8 cellular contexts compared by ENCODE assay signal in the genomic region with DNA sequence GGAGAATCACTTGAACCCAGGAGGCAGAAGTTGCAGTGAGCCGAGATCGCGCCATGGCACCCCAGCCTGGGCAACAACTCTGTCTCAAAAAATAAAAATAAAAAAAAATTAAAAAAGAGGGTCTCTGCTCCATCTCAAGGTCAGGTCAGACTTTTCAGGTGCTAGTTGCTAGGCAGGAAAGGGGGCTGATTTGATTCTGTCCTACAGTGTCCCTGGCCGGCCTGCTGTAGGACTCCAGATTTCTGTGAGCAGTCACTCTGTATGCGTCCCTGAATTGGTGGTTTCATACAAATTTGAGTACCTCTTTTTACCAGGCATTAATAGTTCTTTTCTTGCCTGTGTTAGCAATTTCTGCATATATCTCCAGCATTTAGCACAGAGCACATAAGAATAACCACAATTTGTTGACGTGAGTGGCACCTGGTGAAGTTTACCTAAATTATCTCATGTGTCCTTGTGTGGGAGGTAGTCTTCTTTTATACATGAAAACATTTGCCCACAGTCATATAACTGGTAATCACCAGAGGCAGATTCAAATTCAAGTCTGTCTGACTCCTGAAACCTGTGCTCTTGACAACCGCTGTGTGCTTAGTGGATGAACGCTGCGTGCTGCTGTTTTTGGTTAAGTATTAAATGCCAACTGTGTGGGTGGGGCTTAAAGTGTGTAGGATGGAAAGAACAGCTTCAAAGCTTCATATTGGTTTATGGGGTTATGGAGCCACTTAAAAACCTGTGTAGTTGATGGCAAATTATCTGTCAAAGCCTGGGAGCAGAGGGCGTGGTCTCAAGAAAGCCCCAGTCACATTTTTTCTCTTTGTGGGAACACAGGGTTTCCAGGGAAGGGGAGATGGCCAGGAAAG. TPM values are rescaled to one million over a fixed set of nuclear protein-coding genes. Genes with fewer than 3 reads are reported as not detected.
DNase-seq lines count a peak whose midpoint lies in the region; ATAC-seq and TF ChIP-seq lines count a peak whose summit lies in the region.

No MANE protein-coding gene starts in this region.

- POLR2A ChIA-PET in activated naive CD8-positive, alpha-beta T cell treated with anti-CD3 and anti-CD28 coated beads, Interleukin-2, amount 10 ng/mL, durations not matched to agents 7 days and 5 days (lab: Charles Lee), result no interaction called here

- H3K4me3 Mint-ChIP-seq in activated naive CD8-positive, alpha-beta T cell treated with anti-CD3 and anti-CD28 coated beads, Interleukin-2, amount 10 ng/mL, durations not matched to agents 7 days and 5 days, result no peak overlapping the region

- peaks cover 19% of the 10 kb centered on the region; the same call in 1 of the 2 replicates for H4K20me1 ChIP-seq in Karpas-422 (ENCODE audit: insufficient read depth, low read depth, low read length)

- H3K27me3 ChIP-seq in HL-60 (ENCODE audit: insufficient read depth, poor library complexity, severe bottlenecking) (no peaks in the 10 kb centered on the region), spleen (replicated peaks in 1 of 7) (no peaks in the 10 kb centered on the region), Karpas-422 (ENCODE audit: low read length) (no peaks in the 10 kb centered on the region)

- no peak overlapping the region for H3K9ac ChIP-seq in Karpas-422 (ENCODE audit: low read length)

- peak; percentile 32 for ATAC-seq in GM18861 (IDR thresholded peaks at IDR 0.05; ENCODE audit: unreplicated experiment)
- no peak for ATAC-seq in activated naive CD8-positive, alpha-beta T cell treated with anti-CD3 and anti-CD28 coated beads, Interleukin-2, amount 10 ng/mL, durations not matched to agents 7 days and 5 days (ENCODE audit: low read depth)
- ATAC-seq in GM21723 (IDR thresholded peaks at IDR 0.05; ENCODE audit: unreplicated experiment), result no peak
- ATAC-seq in GM21515 (IDR thresholded peaks at IDR 0.05; ENCODE audit: unreplicated experiment), result no peak

- no peak for TF ChIP-seq CTCF in HL-60 (IDR thresholded peaks at IDR 0.05; ENCODE audit: insufficient read depth, low read length)
- TF ChIP-seq CTCF in spleen (IDR thresholded peaks at IDR 0.05 in 8 of 11, conservative IDR thresholded peaks at IDR 0.05 in 3 of 11), result no peak

- no peaks in the 10 kb centered on the region for H3K9me3 Mint-ChIP-seq in activated naive CD8-positive, alpha-beta T cell treated with anti-CD3 and anti-CD28 coated beads, Interleukin-2, amount 10 ng/mL, durations not matched to agents 7 days and 5 days

- H3K27ac ChIP-seq in HL-60 (replicated peaks), result 0 out of 2 replicates have a peak overlapping the region, but pooled peaks have one; percentile 18
- H3K27ac ChIP-seq in spleen, result peak overlapping the region in 7 of 8 donors; percentile 6 to 97 (median 92)
- H3K27ac ChIP-seq in Karpas-422 (ENCODE audit: low read length), result no peak overlapping the region

- H3K4me1 Mint-ChIP-seq in activated naive CD8-positive, alpha-beta T cell treated with anti-CD3 and anti-CD28 coated beads, Interleukin-2, amount 10 ng/mL, durations not matched to agents 7 days and 5 days, result peaks cover 34% of the 10 kb centered on the region

- H3K27me3 Mint-ChIP-seq in activated naive CD8-positive, alpha-beta T cell treated with anti-CD3 and anti-CD28 coated beads, Interleukin-2, amount 10 ng/mL, durations not matched to agents 7 days and 5 days, result no peaks in the 10 kb centered on the region

- no peak overlapping the region for H3K4me2 ChIP-seq in Karpas-422 (ENCODE audit: low read depth, low read length, poor library complexity, severe bottlenecking)

- WGBS in spleen, 5 donors, result 69 to 77% (median 75%) methylated on average over 10 of the region's 10 CpGs

- TF ChIP-seq POLR2A in spleen (IDR thresholded peaks at IDR 0.05), result no peak

- DNase-seq in HL-60 (ENCODE audit: low read depth in 1 of 2, low spot score in 1 of 2), result no peak
- DNase-seq in activated naive CD8-positive, alpha-beta T cell treated with anti-CD3 and anti-CD28 coated beads, Interleukin-2, amount 10 ng/mL, durations not matched to agents 7 days and 5 days, result peak; percentile 18
- no peak for DNase-seq in spleen
- no peak for DNase-seq in GOT3 (lab: John Stamatoyannopoulos, UW)
- no peak for DNase-seq in Karpas-422

- H3K79me2 ChIP-seq in Karpas-422 (ENCODE audit: low read length), result peaks cover 2% of the 10 kb centered on the region; the same call in 1 of the 2 replicates

- H3K36me3 Mint-ChIP-seq in activated naive CD8-positive, alpha-beta T cell treated with anti-CD3 and anti-CD28 coated beads, Interleukin-2, amount 10 ng/mL, durations not matched to agents 7 days and 5 days, result peaks cover 9% of the 10 kb centered on the region

- H3K4me3 ChIP-seq in HL-60 (replicated peaks; ENCODE audit: insufficient read depth, low read length) (no peak overlapping the region), spleen (no peak overlapping the region), Karpas-422 (ENCODE audit: low read length) (no peak overlapping the region)

- H3K27ac Mint-ChIP-seq in activated naive CD8-positive, alpha-beta T cell treated with anti-CD3 and anti-CD28 coated beads, Interleukin-2, amount 10 ng/mL, durations not matched to agents 7 days and 5 days, result peak overlapping the region; percentile 5

- H3K4me1 ChIP-seq in spleen, result peaks cover 21 to 93% (median 69%) of the 10 kb centered on the region in 6 donors
- peaks cover 28% of the 10 kb centered on the region for H3K4me1 ChIP-seq in Karpas-422 (ENCODE audit: low read length)

- intact Hi-C loops in spleen (cut with DNase I; ENCODE audit: low total_unique reads), result no loop called here

- H2AFZ ChIP-seq in Karpas-422 (ENCODE audit: low read length), result no peak overlapping the region

- no peaks in the 10 kb centered on the region for H3K9me2 ChIP-seq in Karpas-422 (replicated peaks; ENCODE audit: insufficient read depth, low read length)

- H3K9me3 ChIP-seq in spleen (no peaks in the 10 kb centered on the region), Karpas-422 (ENCODE audit: low read length) (no peaks in the 10 kb centered on the region)

- H3K36me3 ChIP-seq in spleen (peaks cover 0 to 41% (median 34%) of the 10 kb centered on the region in 6 donors), Karpas-422 (ENCODE audit: insufficient read depth, low read length) (peaks cover 11% of the 10 kb centered on the region)

RNA-seq across cellular contexts. Expression of a gene that starts 3.2 kb away (rescaled TPM):
- total RNA-seq in activated naive CD8-positive, alpha-beta T cell treated with anti-CD3 and anti-CD28 coated beads, Interleukin-2, amount 10 ng/mL, durations not matched to agents 7 days and 5 days, result 1 to 10 TPM; 5.4 to 6.4 TPM
- 1 to 10 TPM; 2.2 to 5.7 (median 4.5) TPM for total RNA-seq in spleen
- 1 to 10 TPM; 2.0 to 2.9 (median 2.6) TPM for polyA plus RNA-seq in spleen
- total RNA-seq in Karpas-422 (2014; rRNA removed; shearing (Covaris generic); ENCODE audit: low replicate concordance), result 1.5 and 4.7 TPM in 2 replicates

RNA-seq across cellular contexts. Expression of a gene that starts 7.3 kb away (rescaled TPM):
- total RNA-seq in activated naive CD8-positive, alpha-beta T cell treated with anti-CD3 and anti-CD28 coated beads, Interleukin-2, amount 10 ng/mL, durations not matched to agents 7 days and 5 days, result 10 to 100 TPM; 53.4 to 57.5 TPM
- 100 to 1,000 TPM in 6 of 7 donors, 10 to 100 TPM in 1; 99.3 to 126 (median 114) TPM for total RNA-seq in spleen
- polyA plus RNA-seq in spleen, result 10 to 100 TPM; 47.9 to 75.7 (median 55.0) TPM
- total RNA-seq in Karpas-422 (2014; rRNA removed; shearing (Covaris generic); ENCODE audit: low replicate concordance), result 53.3 and 98.4 TPM in 2 replicates

RNA-seq across cellular contexts. Expression of a gene that starts 34.5 kb away (rescaled TPM):
- not detected for total RNA-seq in activated naive CD8-positive, alpha-beta T cell treated with anti-CD3 and anti-CD28 coated beads, Interleukin-2, amount 10 ng/mL, durations not matched to agents 7 days and 5 days
- total RNA-seq in spleen, result 100 to 1,000 TPM in 3 of 7 donors, 10 to 100 TPM in 4; 39.7 to 117 (median 83.6) TPM
- polyA plus RNA-seq in spleen, result 100 to 1,000 TPM; 165 to 292 (median 176) TPM
- total RNA-seq in Karpas-422 (2014; rRNA removed; shearing (Covaris generic); ENCODE audit: low replicate concordance), result not detected in 2 replicates

RNA-seq across cellular contexts. Expression of a gene that starts 52.5 kb away (rescaled TPM):
- 1 to 10 TPM; 6.4 to 7.0 TPM for total RNA-seq in activated naive CD8-positive, alpha-beta T cell treated with anti-CD3 and anti-CD28 coated beads, Interleukin-2, amount 10 ng/mL, durations not matched to agents 7 days and 5 days
- total RNA-seq in spleen, result 10 to 100 TPM in 4 of 7 donors, 1 to 10 TPM in 3; 6.6 to 18.6 (median 10.8) TPM
- 1 to 10 TPM in 2 of 3 donors, under 1 TPM in 1; 0.78 to 2.6 (median 1.6) TPM for polyA plus RNA-seq in spleen
- 0.48 and 13.8 TPM in 2 replicates for total RNA-seq in Karpas-422 (2014; rRNA removed; shearing (Covaris generic); ENCODE audit: low replicate concordance)

RNA-seq across cellular contexts. Expression of a gene that starts 52.7 kb away (rescaled TPM):
- 10 to 100 TPM; 16.6 to 17.2 TPM for total RNA-seq in activated naive CD8-positive, alpha-beta T cell treated with anti-CD3 and anti-CD28 coated beads, Interleukin-2, amount 10 ng/mL, durations not matched to agents 7 days and 5 days
- total RNA-seq in spleen, result 10 to 100 TPM in 5 of 7 donors, 1 to 10 TPM in 2; 7.4 to 21.7 (median 14.3) TPM
- polyA plus RNA-seq in spleen, result 10 to 100 TPM in 1 of 3 donors, 1 to 10 TPM in 2; 4.2 to 12.0 (median 7.3) TPM
- 4.1 and 16.5 TPM in 2 replicates for total RNA-seq in Karpas-422 (2014; rRNA removed; shearing (Covaris generic); ENCODE audit: low replicate concordance)

Comparison
In these comparisons a context has a peak if more than half of its experiments do, and no peak if none do; other contexts are left out.
1. RNA of a gene that starts 34.5 kb away (total RNA-seq): 39.7 to 117 TPM in spleen; not detected in activated naive CD8-positive, alpha-beta T cell treated with anti-CD3 and anti-CD28 coated beads, Interleukin-2, amount 10 ng/mL, durations not matched to agents 7 days and 5 days and not detected in Karpas-422; every median in the first group is over 10 times any median in the second.